ENCODE assay signal across 9 cellular contexts in the genomic region with DNA sequence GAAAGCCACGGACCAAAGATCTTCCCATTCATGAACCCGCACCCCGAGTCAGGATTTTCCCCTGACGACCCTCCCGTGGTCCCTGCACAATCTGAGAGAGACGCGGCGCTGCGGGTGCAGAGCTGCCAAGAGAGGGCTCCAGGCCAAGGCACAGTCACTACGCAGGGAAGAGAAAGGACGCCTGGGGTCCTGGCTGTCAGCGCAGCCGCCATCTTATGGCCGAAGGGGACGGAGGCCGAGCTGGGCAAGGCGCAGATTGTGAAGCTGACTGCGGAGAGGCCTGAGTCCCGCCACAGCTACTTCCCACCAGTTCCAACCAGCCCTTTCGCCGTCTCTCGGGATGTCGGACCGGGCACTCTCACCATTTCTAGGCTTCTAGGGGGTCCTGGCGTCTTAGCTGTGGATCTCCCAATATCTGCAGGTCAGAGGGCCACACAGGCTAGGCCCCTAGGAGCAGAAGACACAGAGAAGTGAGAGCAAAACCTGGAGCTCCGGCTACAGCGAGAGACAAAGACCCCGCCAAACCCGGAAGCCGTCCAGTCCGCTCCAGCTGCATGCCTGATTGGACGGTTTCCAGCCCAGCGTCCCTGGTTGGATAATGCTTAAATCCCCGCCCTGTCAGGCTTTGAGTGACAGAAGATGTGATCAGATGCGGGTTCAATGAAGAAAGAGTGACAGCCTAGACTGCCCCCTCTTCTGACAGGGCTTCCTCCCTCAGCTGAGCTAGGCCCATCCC. TPM values are rescaled to one million over a fixed set of nuclear protein-coding genes. Genes with fewer than 3 reads are reported as not detected.
DNase-seq lines count a peak whose midpoint lies in the region; ATAC-seq, FAIRE-seq and TF ChIP-seq lines count a peak whose summit lies in the region.
"Had no signal": no experiment of that assay in that cellular context is flagged by ENCODE, and none has a peak within 500 bp of the region (broad histone marks: within the 10 kb centered on the region; RNA-seq: fewer than 3 reads in every experiment).

A gene (minus strand): TSS at position 515 of the 736 bp plus-strand sequence. CDS start 150 bp downstream, at position 365.

- H3K9me3 ChIP-seq in kidney (ENCODE audit: control insufficient read depth in 1 of 2, low read length in 2 of 2), result no peaks in the 10 kb centered on the region

- no peaks in the 10 kb centered on the region for H3K4me1 ChIP-seq in kidney (ENCODE audit: control insufficient read depth in 1 of 2, insufficient read depth in 1 of 2, low read depth in 1 of 2, low read length in 2 of 2)

- ATAC-seq in GM19035 (IDR thresholded peaks at IDR 0.05; ENCODE audit: unreplicated experiment) (peak; percentile 96), HG03342 (IDR thresholded peaks at IDR 0.05; ENCODE audit: unreplicated experiment) (peak; percentile 91)

- H3K9ac ChIP-seq in kidney (ENCODE audit: low read length in 2 of 2), result peak within 1 kb of the TSS; percentile 79 to 89
- H3K9ac ChIP-seq: KMS-11 had no signal

- H3K36me3 ChIP-seq in kidney (ENCODE audit: control insufficient read depth in 1 of 2, insufficient read depth in 2 of 2, low read length in 2 of 2), result peaks cover 0 to 4% of the 10 kb centered on the region in 2 donors

- DNase-seq in AG10803 (ENCODE audit: low read depth) (peak; percentile 89), NCI-H446 (lab: John Stamatoyannopoulos, UW) (peak; percentile 94 to 97), cerebellum (ENCODE audit: low spot score) (peak; percentile 82), kidney (peak; percentile 96)
- DNase-seq in activated CD4-positive, CD25-positive, alpha-beta regulatory T cell treated with anti-CD3 and anti-CD28 coated beads, Interleukin-2, amount 50 U/mL, for 72 hours, result peak; percentile 83
- DNase-seq in stimulated activated CD4-positive, alpha-beta T cell treated with anti-CD3 and anti-CD28 coated beads, Interleukin-15, amount 100 ng/mL, for 1 hour (ENCODE audit: low read depth in 1 of 2, low spot score in 1 of 2), result peak; percentile 61 to 69

- TF ChIP-seq CTCF in AG10803 (conservative IDR thresholded peaks at IDR 0.05; ENCODE audit: low read length), result no peak
- TF ChIP-seq CTCF in kidney (IDR thresholded peaks at IDR 0.05; ENCODE audit: borderline replicate concordance, extremely low read depth, insufficient read depth), result no peak

- intact Hi-C loops in kidney (cut with DNase I), result no loop called here

- peak within 1 kb of the TSS; percentile 64 to 79 for H3K27ac ChIP-seq in kidney (ENCODE audit: low read depth in 2 of 2, low read length in 2 of 2)
- H3K27ac ChIP-seq: KMS-11 had no signal

- peak; percentile 41 for FAIRE-seq in kidney (lab: Jason Lieb, UNC)

- H3K4me3 ChIP-seq in AG10803 (ENCODE audit: low read length) (peak within 1 kb of the TSS; percentile 94), kidney (ENCODE audit: low read length in 2 of 2) (peak within 1 kb of the TSS; percentile 94)

RNA-seq across cellular contexts. Expression of the gene that starts here (rescaled TPM):
- total RNA-seq in cerebellum (15.0 TPM), kidney (15.7 TPM)
- polyA plus RNA-seq in kidney (ENCODE audit: insufficient read depth, low read depth, low replicate concordance), result 1.1 TPM

Comparison
In these comparisons a context has a peak if more than half of its experiments do, and no peak if none do; other contexts are left out.
1. Peak in every context shown above with its lines: DNase-seq, ATAC-seq, H3K4me3 ChIP-seq and H3K27ac ChIP-seq.